ENCODE assay signal across 9 cellular contexts in the genomic region with DNA sequence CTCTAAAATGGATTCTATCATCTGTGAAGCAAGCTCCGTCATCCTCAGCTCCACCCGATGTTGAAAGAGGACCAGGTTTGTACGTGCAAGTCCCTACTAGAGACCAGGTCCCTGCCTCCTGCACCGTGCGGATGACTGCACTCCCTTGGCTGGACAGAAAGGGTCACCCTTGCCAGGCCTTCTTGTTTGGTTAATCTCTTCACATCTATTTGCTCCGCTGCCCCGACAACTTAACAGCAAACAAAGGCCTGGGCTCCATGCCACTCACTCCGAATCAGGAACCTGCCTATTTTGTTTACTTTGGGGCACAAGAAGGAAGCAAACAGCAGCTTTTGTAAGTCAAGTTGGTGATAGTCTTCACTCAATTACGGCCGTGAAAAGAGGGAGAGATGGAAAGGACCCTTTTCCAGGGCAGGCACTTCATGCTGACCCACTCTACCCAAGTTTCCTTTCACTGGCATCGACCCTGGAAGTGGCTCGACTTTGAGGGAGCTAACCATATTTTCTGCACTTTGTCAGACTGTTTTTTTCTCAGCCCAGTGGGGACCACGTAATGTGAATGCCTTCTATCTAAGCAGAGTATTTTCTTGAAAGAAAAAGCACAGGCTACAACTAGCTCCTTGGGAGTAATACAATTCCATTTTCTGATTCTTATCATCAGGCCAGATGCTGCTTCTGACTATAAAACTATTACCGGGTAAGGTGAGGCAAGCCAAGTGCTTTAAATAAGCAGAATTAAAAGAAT.
DNase-seq lines count a peak whose midpoint lies in the region; ATAC-seq and FAIRE-seq lines count a peak whose summit lies in the region.
"Had no signal": no experiment of that assay in that cellular context is flagged by ENCODE, and none has a peak within 500 bp of the region (broad histone marks: within the 10 kb centered on the region; RNA-seq: fewer than 3 reads in every experiment).

No MANE protein-coding gene starts in this region.

- peak; percentile 95 for DNase-seq in NCI-H1092 (lab: John Stamatoyannopoulos, UW)
- peak in 35 of 58 donors; percentile 5 to 51 (median 25) for DNase-seq in anterior cingulate cortex (lab: John Stamatoyannopoulos, UW)
- DNase-seq in T-helper 9 cell = no peak
- DNase-seq in activated CD4-positive, alpha-beta T cell treated with anti-CD3 and anti-CD28 coated beads, Interleukin-2, amount 10 ng/mL, durations not matched to agents 24 days and 14 days = no peak
- DNase-seq in activated CD4-positive, alpha-beta T cell treated with anti-CD3 and anti-CD28 coated beads, Interleukin-2, amount 50 U/mL, for 48 hours = no peak
- DNase-seq: SW 1271 had no signal

- intact Hi-C loops in activated CD4-positive, alpha-beta T cell treated with anti-CD3 and anti-CD28 coated beads, Interleukin-2, amount 10 ng/mL, durations not matched to agents 24 days and 14 days (cut with micrococcal nuclease) = no loop called here

- peaks cover 41% of the 10 kb centered on the region for H3K36me3 Mint-ChIP-seq in stimulated activated memory B cell treated with anti-CD40 and anti-IgM and Interleukin-4, amounts not matched to agents 10 μg/mL and 1 μg/mL and 100 μg/mL, for 72 hours
- peaks cover 4% of the 10 kb centered on the region for H3K36me3 Mint-ChIP-seq in activated CD4-positive, alpha-beta T cell treated with anti-CD3 and anti-CD28 coated beads, Interleukin-2, amount 10 ng/mL, durations not matched to agents 24 days and 14 days (ENCODE audit: low read depth)

- no peaks in the 10 kb centered on the region for H3K9me3 Mint-ChIP-seq in stimulated activated memory B cell treated with anti-CD40 and anti-IgM and Interleukin-4, amounts not matched to agents 10 μg/mL and 1 μg/mL and 100 μg/mL, for 72 hours
- H3K9me3 Mint-ChIP-seq in activated CD4-positive, alpha-beta T cell treated with anti-CD3 and anti-CD28 coated beads, Interleukin-2, amount 10 ng/mL, durations not matched to agents 24 days and 14 days = no peaks in the 10 kb centered on the region

- H3K27ac Mint-ChIP-seq in stimulated activated memory B cell treated with anti-CD40 and anti-IgM and Interleukin-4, amounts not matched to agents 10 μg/mL and 1 μg/mL and 100 μg/mL, for 72 hours = peak overlapping the region; percentile 27
- H3K27ac Mint-ChIP-seq in activated CD4-positive, alpha-beta T cell treated with anti-CD3 and anti-CD28 coated beads, Interleukin-2, amount 10 ng/mL, durations not matched to agents 24 days and 14 days = no peak overlapping the region

- ATAC-seq in stimulated activated memory B cell treated with anti-CD40 and anti-IgM and Interleukin-4, amounts not matched to agents 10 μg/mL and 1 μg/mL and 100 μg/mL, for 72 hours = no peak
- ATAC-seq in GM21381 (IDR thresholded peaks at IDR 0.05; ENCODE audit: unreplicated experiment) = no peak

- H3K4me1 Mint-ChIP-seq in stimulated activated memory B cell treated with anti-CD40 and anti-IgM and Interleukin-4, amounts not matched to agents 10 μg/mL and 1 μg/mL and 100 μg/mL, for 72 hours = peaks cover 17% of the 10 kb centered on the region
- no peaks in the 10 kb centered on the region for H3K4me1 Mint-ChIP-seq in activated CD4-positive, alpha-beta T cell treated with anti-CD3 and anti-CD28 coated beads, Interleukin-2, amount 10 ng/mL, durations not matched to agents 24 days and 14 days

- no peak overlapping the region for H3K4me3 Mint-ChIP-seq in stimulated activated memory B cell treated with anti-CD40 and anti-IgM and Interleukin-4, amounts not matched to agents 10 μg/mL and 1 μg/mL and 100 μg/mL, for 72 hours
- H3K4me3 Mint-ChIP-seq in activated CD4-positive, alpha-beta T cell treated with anti-CD3 and anti-CD28 coated beads, Interleukin-2, amount 10 ng/mL, durations not matched to agents 24 days and 14 days = no peak overlapping the region

- peak; percentile 74 for FAIRE-seq in islet of Langerhans (lab: Jason Lieb, UNC)

- no peaks in the 10 kb centered on the region for H3K27me3 Mint-ChIP-seq in stimulated activated memory B cell treated with anti-CD40 and anti-IgM and Interleukin-4, amounts not matched to agents 10 μg/mL and 1 μg/mL and 100 μg/mL, for 72 hours
- H3K27me3 Mint-ChIP-seq in activated CD4-positive, alpha-beta T cell treated with anti-CD3 and anti-CD28 coated beads, Interleukin-2, amount 10 ng/mL, durations not matched to agents 24 days and 14 days = no peaks in the 10 kb centered on the region

Comparison
In these comparisons a context has a peak if more than half of its experiments do, and no peak if none do; other contexts are left out.
1. DNase-seq: peak in NCI-H1092 (single experiment) and anterior cingulate cortex (35 of 58); none in T-helper 9 cell (single experiment), activated CD4-positive, alpha-beta T cell treated with anti-CD3 and anti-CD28 coated beads, Interleukin-2, amount 10 ng/mL, durations not matched to agents 24 days and 14 days (single experiment) and activated CD4-positive, alpha-beta T cell treated with anti-CD3 and anti-CD28 coated beads, Interleukin-2, amount 50 U/mL, for 48 hours (0 of 2).